Comparison of ENCODE assay signal across 1 cellular context in genomic region chr10:126777726-126778125, GRCh38.
TF ChIP-seq lines count a peak whose summit lies in the region.

No MANE protein-coding gene starts in this region.

TF ChIP-seq in GM23338, 12 proteins besides CTCF, POLR2A, EP300 and RAD21 (continued from another document):
- TF ChIP-seq ZNF462 (CRISPR knock-in tag; IDR thresholded peaks at IDR 0.05): no peak
- TF ChIP-seq CREB1 (CRISPR knock-in tag; IDR thresholded peaks at IDR 0.05; ENCODE audit: low read depth): no peak
- no peak for TF ChIP-seq REST (IDR thresholded peaks at IDR 0.05; ENCODE audit: unreplicated experiment)
- no peak for TF ChIP-seq ZNF331 (CRISPR knock-in tag; IDR thresholded peaks at IDR 0.05; ENCODE audit: low read depth)
